ENCODE assay signal across 11 cellular contexts in genomic region chr3:68057637-68058320, GRCh38.
DNase-seq lines count a peak whose midpoint lies in the region; ATAC-seq and TF ChIP-seq lines count a peak whose summit lies in the region.
"Had no signal": no experiment of that assay in that cellular context is flagged by ENCODE, and none has a peak within 500 bp of the region (broad histone marks: within the 10 kb centered on the region; RNA-seq: fewer than 3 reads in every experiment).

No MANE protein-coding gene starts in this region.

- peak; percentile 40 for DNase-seq in activated CD4-positive, CD25-positive, alpha-beta regulatory T cell treated with anti-CD3 and anti-CD28 coated beads, Interleukin-2, amount 50 U/mL, for 16 hours (ENCODE audit: low read depth, low spot score)
- peak; percentile 60 for DNase-seq in activated T-cell treated with anti-CD3 and anti-CD28 coated beads, Interleukin-2, amount 50 U/mL, for 4 hours
- no peak for DNase-seq in natural killer cell
- DNase-seq in stimulated activated CD8-positive, alpha-beta memory T cell treated with anti-CD3 and anti-CD28 coated beads, Interleukin-7, amount 100 ng/mL, for 24 hours (ENCODE audit: low read depth): peak; percentile 11
- no peak for DNase-seq in NCI-H524 treated with DMSO at 0.1 percent for 48 hours (lab: John Stamatoyannopoulos, UW)
- DNase-seq in NCI-H146 (lab: John Stamatoyannopoulos, UW): no peak
- no peak for DNase-seq in omental fat pad (ENCODE audit: low spot score)
- DNase-seq: amniotic stem cell had no signal

- TF ChIP-seq CTCF in natural killer cell (IDR thresholded peaks at IDR 0.05) (no peak), omental fat pad (IDR thresholded peaks at IDR 0.05) (no peak)

- peak; percentile 90 to 98 for ATAC-seq in activated T-cell treated with anti-CD3 and anti-CD28 coated beads, Interleukin-2, amount 50 U/mL, for 4 hours
- ATAC-seq in natural killer cell (peak; percentile 54 to 85 (median 78)), HG03565 (IDR thresholded peaks at IDR 0.05; ENCODE audit: unreplicated experiment) (no peak), omental fat pad (ENCODE audit: low FRiP score) (no peak)
- ATAC-seq: HepG2, Right ventricle myocardium inferior had no signal

- peaks cover 67% of the 10 kb centered on the region for H3K4me1 Mint-ChIP-seq in activated T-cell treated with anti-CD3 and anti-CD28 coated beads, Interleukin-2, amount 50 U/mL, for 4 hours (ENCODE audit: low read depth)
- H3K4me1 Mint-ChIP-seq in natural killer cell: peaks cover 0 to 19% of the 10 kb centered on the region in 2 donors

- no peaks in the 10 kb centered on the region for H3K36me3 Mint-ChIP-seq in activated T-cell treated with anti-CD3 and anti-CD28 coated beads, Interleukin-2, amount 50 U/mL, for 4 hours (ENCODE audit: insufficient read depth)
- no peaks in the 10 kb centered on the region for H3K36me3 Mint-ChIP-seq in natural killer cell

- H3K27me3 Mint-ChIP-seq in activated T-cell treated with anti-CD3 and anti-CD28 coated beads, Interleukin-2, amount 50 U/mL, for 4 hours (ENCODE audit: low read depth): no peaks in the 10 kb centered on the region
- no peaks in the 10 kb centered on the region for H3K27me3 Mint-ChIP-seq in natural killer cell (ENCODE audit: low read depth in 2 of 2)

- H3K4me3 Mint-ChIP-seq in activated T-cell treated with anti-CD3 and anti-CD28 coated beads, Interleukin-2, amount 50 U/mL, for 4 hours: peak overlapping the region; percentile 60
- no peak overlapping the region for H3K4me3 Mint-ChIP-seq in natural killer cell

- intact Hi-C loops in natural killer cell (cut with micrococcal nuclease): no loop called here

- no peaks in the 10 kb centered on the region for H3K9me3 Mint-ChIP-seq in activated T-cell treated with anti-CD3 and anti-CD28 coated beads, Interleukin-2, amount 50 U/mL, for 4 hours
- peaks cover 0 to 2% of the 10 kb centered on the region in 2 donors for H3K9me3 Mint-ChIP-seq in natural killer cell

- H3K27ac Mint-ChIP-seq in natural killer cell: peak overlapping the region in 1 of 2 donors; percentile 9

Comparison
In these comparisons a context has a peak if more than half of its experiments do, and no peak if none do; other contexts are left out.
1. DNase-seq: peak in activated CD4-positive, CD25-positive, alpha-beta regulatory T cell treated with anti-CD3 and anti-CD28 coated beads, Interleukin-2, amount 50 U/mL, for 16 hours (single experiment), activated T-cell treated with anti-CD3 and anti-CD28 coated beads, Interleukin-2, amount 50 U/mL, for 4 hours (single experiment) and stimulated activated CD8-positive, alpha-beta memory T cell treated with anti-CD3 and anti-CD28 coated beads, Interleukin-7, amount 100 ng/mL, for 24 hours (single experiment); none in natural killer cell (single experiment), NCI-H524 treated with DMSO at 0.1 percent for 48 hours (single experiment), NCI-H146 (single experiment) and omental fat pad (single experiment).
2. ATAC-seq: peak in activated T-cell treated with anti-CD3 and anti-CD28 coated beads, Interleukin-2, amount 50 U/mL, for 4 hours (2 of 2) and natural killer cell (3 of 3); none in HG03565 (single experiment) and omental fat pad (single experiment).